18 cellular contexts compared by ENCODE assay signal in the genomic region with DNA sequence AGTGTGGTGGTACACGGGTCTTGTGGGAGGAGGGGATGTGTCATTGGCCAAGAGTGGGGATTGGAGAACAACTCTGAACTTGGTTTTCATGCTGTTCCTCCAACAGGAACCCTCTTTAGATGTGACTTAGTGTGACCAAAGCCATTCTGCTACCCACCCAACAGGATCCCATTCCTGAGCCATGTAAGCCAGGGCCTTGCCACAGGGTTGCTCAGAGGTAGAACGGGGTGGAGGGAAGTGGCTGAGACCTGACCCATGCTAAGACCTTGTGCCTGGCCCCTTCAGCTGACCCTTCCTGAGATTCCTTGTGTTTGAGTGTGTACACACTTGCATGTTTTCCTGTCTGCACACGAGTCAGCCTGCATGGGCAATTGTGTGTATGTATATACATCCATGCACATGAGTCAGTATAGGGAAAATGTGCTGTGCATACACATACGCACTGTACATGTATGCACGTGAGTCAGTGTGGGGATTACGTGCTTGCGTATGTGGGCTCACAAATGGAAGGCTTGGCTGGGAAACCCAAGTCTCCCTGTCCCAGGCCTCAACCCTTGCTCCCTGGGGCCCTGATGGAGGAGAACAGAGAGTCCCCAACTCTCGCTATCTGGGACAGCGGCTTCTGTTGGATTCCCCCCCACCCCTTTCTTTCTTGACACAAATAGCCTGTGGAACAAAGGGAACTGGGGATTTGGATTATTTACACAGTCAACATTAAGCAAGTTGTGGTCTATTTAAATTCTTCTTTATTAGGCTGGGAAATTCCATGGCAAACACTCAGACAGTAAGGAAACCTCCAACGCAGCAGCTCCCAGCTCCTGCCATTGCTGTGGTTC.
DNase-seq lines count a peak whose midpoint lies in the region; ATAC-seq and TF ChIP-seq lines count a peak whose summit lies in the region.
"Had no signal": no experiment of that assay in that cellular context is flagged by ENCODE, and none has a peak within 500 bp of the region (broad histone marks: within the 10 kb centered on the region; RNA-seq: fewer than 3 reads in every experiment).

No MANE protein-coding gene starts in this region.

- CTCF ChIA-PET in BJ (lab: Yijun Ruan, JAX): interaction anchor here (1.1 to 14.3 kb wide), 5 partner anchors 10 to 359 kb away, joined by 3 to 285 read pairs (median 175); a partner anchor contains a TSS
- CTCF ChIA-PET in PC-9 (lab: Charles Lee): interaction anchor here (0.6 kb wide), 1 partner anchor 120 kb away, joined by 4 read pairs; no protein-coding TSS in a partner anchor

- POLR2A ChIA-PET in BJ (lab: Charles Lee): no interaction called here
- POLR2A ChIA-PET in PC-9 (lab: Charles Lee; ENCODE audit: unreplicated experiment): no interaction called here

- DNase-seq in BJ (ENCODE audit: low read depth) (peak; percentile 64), PC-9 (peak in 1 of 2 experiments; percentile 76), epithelial cell of prostate (ENCODE audit: low read depth, low spot score) (peak; percentile 67), osteoblast (ENCODE audit: insufficient read length, low spot score, missing footprints) (peak; percentile 84), NCI-H510A (lab: John Stamatoyannopoulos, UW) (no peak), OCI-M2 (lab: John Stamatoyannopoulos, UW; ENCODE audit: unreplicated experiment) (no peak), islet precursor cell (no peak)
- DNase-seq: activated CD4-positive, alpha-beta memory T cell treated with anti-CD3 and anti-CD28 coated beads, Interleukin-2, amount 10 ng/mL, durations not matched to agents 7 days and 5 days; adrenal gland; AML-193; hypothalamus; Karpas-422; left cardiac atrium; NCI-H1436; NCI-H446; stimulated activated CD4-positive, alpha-beta T cell treated with anti-CD3 and anti-CD28 coated beads, Interleukin-15, amount 100 ng/mL, for 24 hours; stomach had no signal

- peaks cover 20% of the 10 kb centered on the region for H3F3A ChIP-seq in PC-9 (ENCODE audit: insufficient read depth, low read depth)

- H3K4me2 ChIP-seq in PC-9: peak overlapping the region; percentile 27
- H3K4me2 ChIP-seq in osteoblast (ENCODE audit: insufficient read depth, low read length): no peak overlapping the region

- no TSS peak for BruUV-seq in PC-9 (replicated peaks; lab: Mats Ljungman, UMichigan)

- no peak for ATAC-seq in GM18873 (IDR thresholded peaks at IDR 0.05; ENCODE audit: low FRiP score, unreplicated experiment)
- ATAC-seq: left cardiac atrium had no signal

- intact Hi-C loops in PC-9 (cut with micrococcal nuclease; ENCODE audit: unreplicated experiment): loop anchor here (10.0 kb wide), 1 partner anchor 98 kb away; no protein-coding TSS in a partner anchor

- H3K4me1 ChIP-seq in PC-9 (replicated peaks; ENCODE audit: insufficient read depth) (peaks cover 41% of the 10 kb centered on the region), osteoblast (ENCODE audit: insufficient read depth, low read length) (peaks cover 17% of the 10 kb centered on the region)
- H3K4me1 ChIP-seq: adrenal gland had no signal

- H3K79me2 ChIP-seq in PC-9 (ENCODE audit: low read depth): no peaks in the 10 kb centered on the region
- H3K79me2 ChIP-seq in osteoblast (ENCODE audit: insufficient read depth, low read length): no peaks in the 10 kb centered on the region

- H3K36me3 ChIP-seq in BJ (ENCODE audit: control insufficient read depth, insufficient read depth, low read length): no peaks in the 10 kb centered on the region
- no peaks in the 10 kb centered on the region for H3K36me3 ChIP-seq in PC-9 (ENCODE audit: low read depth)
- H3K36me3 ChIP-seq in osteoblast (ENCODE audit: insufficient read depth, low read length): no peaks in the 10 kb centered on the region
- H3K36me3 ChIP-seq: adrenal gland, stomach had no signal

- H3K4me3 ChIP-seq in BJ (ENCODE audit: low read depth, low read length) (no peak overlapping the region), PC-9 (no peak overlapping the region), osteoblast (ENCODE audit: insufficient read depth, low read length) (no peak overlapping the region)
- H3K4me3 ChIP-seq: adrenal gland, stomach had no signal

- TF ChIP-seq CTCF in BJ (IDR thresholded peaks at IDR 0.05; ENCODE audit: insufficient read depth, low read depth, low read length) (no peak), PC-9 (conservative IDR thresholded peaks at IDR 0.05) (no peak), osteoblast (IDR thresholded peaks at IDR 0.05; ENCODE audit: extremely low read depth, low read depth, low read length) (no peak)

- H3K27me3 ChIP-seq in BJ (ENCODE audit: control insufficient read depth, insufficient read depth, low read length): peaks cover 1% of the 10 kb centered on the region
- no peaks in the 10 kb centered on the region for H3K27me3 ChIP-seq in PC-9 (ENCODE audit: insufficient read depth, low read depth)
- H3K27me3 ChIP-seq in osteoblast (ENCODE audit: insufficient read depth, low read length): peaks cover 5% of the 10 kb centered on the region
- H3K27me3 ChIP-seq: adrenal gland, stomach had no signal

- H3K9me2 ChIP-seq in PC-9 (ENCODE audit: insufficient read depth): no peaks in the 10 kb centered on the region

- H3K9me3 ChIP-seq in PC-9 (ENCODE audit: insufficient read depth, low read depth): no peaks in the 10 kb centered on the region
- no peaks in the 10 kb centered on the region for H3K9me3 ChIP-seq in osteoblast (ENCODE audit: low read depth, low read length)
- H3K9me3 ChIP-seq: adrenal gland, stomach had no signal

- H2AFZ ChIP-seq in PC-9 (no peak overlapping the region), osteoblast (ENCODE audit: low read length) (no peak overlapping the region)

- H3K27ac ChIP-seq in PC-9 (no peak overlapping the region), epithelial cell of prostate (no peak overlapping the region), osteoblast (ENCODE audit: low read depth, low read length) (no peak overlapping the region)
- H3K27ac ChIP-seq: adrenal gland, stomach had no signal

- H4K20me1 ChIP-seq in PC-9 (ENCODE audit: insufficient read depth) (no peaks in the 10 kb centered on the region), osteoblast (ENCODE audit: insufficient read depth, low read length) (no peaks in the 10 kb centered on the region)

Comparison
In these comparisons a context has a peak if more than half of its experiments do, and no peak if none do; other contexts are left out.
1. DNase-seq: peak in BJ (single experiment), epithelial cell of prostate (single experiment) and osteoblast (single experiment); none in NCI-H510A (single experiment), OCI-M2 (single experiment) and islet precursor cell (single experiment).